ENCODE assay signal across 9 cellular contexts in genomic region chr11:76835928-76836612, GRCh38. TPM values are rescaled to one million over a fixed set of nuclear protein-coding genes. Genes with fewer than 3 reads are reported as not detected.
DNase-seq lines count a peak whose midpoint lies in the region; ATAC-seq and TF ChIP-seq lines count a peak whose summit lies in the region.
"Had no signal": no experiment of that assay in that cellular context is flagged by ENCODE, and none has a peak within 500 bp of the region (broad histone marks: within the 10 kb centered on the region; RNA-seq: fewer than 3 reads in every experiment).

No MANE protein-coding gene starts in this region.

- H3K27me3 Mint-ChIP-seq in activated naive CD4-positive, alpha-beta T cell treated with anti-CD3 and anti-CD28 coated beads, Interleukin-2, amount 10 ng/mL, durations not matched to agents 7 days and 5 days, result peaks cover 15% of the 10 kb centered on the region
- peaks cover 2 to 5% (median 3%) of the 10 kb centered on the region in 3 donors for H3K27me3 Mint-ChIP-seq in CD14-positive monocyte (ENCODE audit: low read depth in 3 of 3)

- H3K27ac ChIP-seq in Panc1 (ENCODE audit: low read length), result no peak overlapping the region
- peak overlapping the region; percentile 30 for H3K27ac ChIP-seq in suprapubic skin

- DNase-seq in HS-5 (ENCODE audit: low read depth) (peak; percentile 44), Panc1 (ENCODE audit: low read depth, low spot score) (no peak), fibroblast of the aortic adventitia (ENCODE audit: low read depth) (peak; percentile 94), suprapubic skin (ENCODE audit: low spot score in 2 of 2) (peak in 1 of 2 donors; percentile 88), CD14-positive monocyte (ENCODE audit: low spot score) (no peak)
- DNase-seq in activated CD8-positive, alpha-beta memory T cell treated with anti-CD3 and anti-CD28 coated beads, Interleukin-2, amount 50 U/mL, for 4 hours, result no peak
- no peak for DNase-seq in activated naive CD4-positive, alpha-beta T cell treated with anti-CD3 and anti-CD28 coated beads, Interleukin-2, amount 10 ng/mL, durations not matched to agents 7 days and 5 days
- DNase-seq: activated gamma-delta T cell; stimulated activated CD4-positive, alpha-beta T cell treated with anti-CD3 and anti-CD28 coated beads, Interleukin-2, amount 100 ng/mL, for 48 hours had no signal

- no peak overlapping the region for H3K4me3 ChIP-seq in Panc1 (ENCODE audit: low read depth in 2 of 2, low read length in 2 of 2)
- no peak overlapping the region for H3K4me3 ChIP-seq in fibroblast of the aortic adventitia (ENCODE audit: low read depth, low read length)
- H3K4me3 ChIP-seq in suprapubic skin, result no peak overlapping the region

- H3K36me3 ChIP-seq in Panc1 (ENCODE audit: control insufficient read depth, insufficient read depth, low read length), result no peaks in the 10 kb centered on the region
- no peaks in the 10 kb centered on the region for H3K36me3 ChIP-seq in suprapubic skin

- H3K9me3 Mint-ChIP-seq in activated naive CD4-positive, alpha-beta T cell treated with anti-CD3 and anti-CD28 coated beads, Interleukin-2, amount 10 ng/mL, durations not matched to agents 7 days and 5 days, result no peaks in the 10 kb centered on the region
- no peaks in the 10 kb centered on the region for H3K9me3 Mint-ChIP-seq in CD14-positive monocyte

- in situ Hi-C loops in Panc1 (cut with HindIII; ENCODE audit: low pct_unique_long_range_greater_than_20kb, low sequenced_read_pairs), result loop anchor here (10.0 kb wide), 1 partner anchor 119 kb away; no protein-coding TSS in a partner anchor

- peaks cover 3% of the 10 kb centered on the region; the same call in 1 of the 2 replicates for H3K4me1 ChIP-seq in Panc1 (ENCODE audit: control insufficient read depth, insufficient read depth, low read length)
- peaks cover 34% of the 10 kb centered on the region for H3K4me1 ChIP-seq in suprapubic skin

- H3K27me3 ChIP-seq in Panc1 (ENCODE audit: control insufficient read depth, insufficient read depth, low read length) (peaks cover 3% of the 10 kb centered on the region; the same call in 1 of the 2 replicates), suprapubic skin (no peaks in the 10 kb centered on the region)

- no peaks in the 10 kb centered on the region for H3K4me1 Mint-ChIP-seq in activated naive CD4-positive, alpha-beta T cell treated with anti-CD3 and anti-CD28 coated beads, Interleukin-2, amount 10 ng/mL, durations not matched to agents 7 days and 5 days
- H3K4me1 Mint-ChIP-seq in CD14-positive monocyte, result peaks cover 33% of the 10 kb centered on the region

- H3K9me3 ChIP-seq in Panc1 (ENCODE audit: control insufficient read depth, insufficient read depth, low read depth, low read length), result no peaks in the 10 kb centered on the region
- no peaks in the 10 kb centered on the region for H3K9me3 ChIP-seq in suprapubic skin

- CTCF ChIA-PET in Panc1 (lab: Charles Lee), result no interaction called here
- CTCF ChIA-PET in activated naive CD4-positive, alpha-beta T cell treated with anti-CD3 and anti-CD28 coated beads, Interleukin-2, amount 10 ng/mL, durations not matched to agents 7 days and 5 days (lab: Charles Lee), result no interaction called here

- intact Hi-C loops in Panc1 (cut with micrococcal nuclease; ENCODE audit: unreplicated experiment) (no loop called here), CD14-positive monocyte (cut with micrococcal nuclease) (no loop called here)

- no peak for TF ChIP-seq POLR2A in suprapubic skin (IDR thresholded peaks at IDR 0.05)

- H3K4me3 Mint-ChIP-seq in activated naive CD4-positive, alpha-beta T cell treated with anti-CD3 and anti-CD28 coated beads, Interleukin-2, amount 10 ng/mL, durations not matched to agents 7 days and 5 days, result no peak overlapping the region
- no peak overlapping the region for H3K4me3 Mint-ChIP-seq in CD14-positive monocyte

- no peak overlapping the region for H3K27ac Mint-ChIP-seq in activated naive CD4-positive, alpha-beta T cell treated with anti-CD3 and anti-CD28 coated beads, Interleukin-2, amount 10 ng/mL, durations not matched to agents 7 days and 5 days
- H3K27ac Mint-ChIP-seq in CD14-positive monocyte, result no peak overlapping the region

- no peaks in the 10 kb centered on the region for H3K36me3 Mint-ChIP-seq in activated naive CD4-positive, alpha-beta T cell treated with anti-CD3 and anti-CD28 coated beads, Interleukin-2, amount 10 ng/mL, durations not matched to agents 7 days and 5 days
- no peaks in the 10 kb centered on the region for H3K36me3 Mint-ChIP-seq in CD14-positive monocyte

- no TSS peak for BruUV-seq in Panc1 (replicated peaks; lab: Mats Ljungman, UMichigan)

- TF ChIP-seq CTCF in Panc1 (IDR thresholded peaks at IDR 0.05) (peak; percentile 24; the same call in 1 of the 2 replicates), fibroblast of the aortic adventitia (IDR thresholded peaks at IDR 0.05; ENCODE audit: insufficient read depth, low read length) (no peak), suprapubic skin (IDR thresholded peaks at IDR 0.05) (no peak), CD14-positive monocyte (IDR thresholded peaks at IDR 0.05) (no peak)

- no peak for TF ChIP-seq EP300 in suprapubic skin (IDR thresholded peaks at IDR 0.05)

- POLR2A ChIA-PET in Panc1 (lab: Charles Lee), result no interaction called here

- ATAC-seq in Panc1, result peak; percentile 49

- WGBS in suprapubic skin, result 50% methylated on average over 5 of the region's 5 CpGs

RNA-seq across cellular contexts. Expression of gene ACER3, which starts 24.6 kb away (rescaled TPM):
- total RNA-seq in Panc1 (2021; ENCODE audit: unreplicated experiment) (41.8 TPM), fibroblast of the aortic adventitia (ENCODE audit: low replicate concordance) (5.3 and 15.3 TPM in 2 replicates), suprapubic skin (10 to 100 TPM in 1 of 4 donors, 1 to 10 TPM in 3; 8.9 to 10.1 (median 9.5) TPM)
- 13.2 TPM for polyA plus RNA-seq in Panc1 (2012; ENCODE audit: insufficient read length)
- 10 to 100 TPM; 22.9 to 45.4 TPM for polyA plus RNA-seq in CD14-positive monocyte

RNA-seq across cellular contexts. Expression of gene TSKU, which starts 52.9 kb away (rescaled TPM):
- total RNA-seq in Panc1 (2021; ENCODE audit: unreplicated experiment), result 31.4 TPM
- 44.7 TPM for polyA plus RNA-seq in Panc1 (2012; ENCODE audit: insufficient read length)
- total RNA-seq in fibroblast of the aortic adventitia (ENCODE audit: low replicate concordance), result 5.6 and 24.6 TPM in 2 replicates
- total RNA-seq in suprapubic skin, result 100 to 1,000 TPM in 3 of 4 donors, 10 to 100 TPM in 1; 85.5 to 155 (median 128) TPM
- polyA plus RNA-seq in CD14-positive monocyte, result not detected

Comparison
In these comparisons a context has a peak if more than half of its experiments do, and no peak if none do; other contexts are left out.
1. DNase-seq: peak in HS-5 (single experiment) and fibroblast of the aortic adventitia (single experiment); none in Panc1 (single experiment), activated CD8-positive, alpha-beta memory T cell treated with anti-CD3 and anti-CD28 coated beads, Interleukin-2, amount 50 U/mL, for 4 hours (single experiment), activated naive CD4-positive, alpha-beta T cell treated with anti-CD3 and anti-CD28 coated beads, Interleukin-2, amount 10 ng/mL, durations not matched to agents 7 days and 5 days (single experiment) and CD14-positive monocyte (single experiment).